In the genomic region with DNA sequence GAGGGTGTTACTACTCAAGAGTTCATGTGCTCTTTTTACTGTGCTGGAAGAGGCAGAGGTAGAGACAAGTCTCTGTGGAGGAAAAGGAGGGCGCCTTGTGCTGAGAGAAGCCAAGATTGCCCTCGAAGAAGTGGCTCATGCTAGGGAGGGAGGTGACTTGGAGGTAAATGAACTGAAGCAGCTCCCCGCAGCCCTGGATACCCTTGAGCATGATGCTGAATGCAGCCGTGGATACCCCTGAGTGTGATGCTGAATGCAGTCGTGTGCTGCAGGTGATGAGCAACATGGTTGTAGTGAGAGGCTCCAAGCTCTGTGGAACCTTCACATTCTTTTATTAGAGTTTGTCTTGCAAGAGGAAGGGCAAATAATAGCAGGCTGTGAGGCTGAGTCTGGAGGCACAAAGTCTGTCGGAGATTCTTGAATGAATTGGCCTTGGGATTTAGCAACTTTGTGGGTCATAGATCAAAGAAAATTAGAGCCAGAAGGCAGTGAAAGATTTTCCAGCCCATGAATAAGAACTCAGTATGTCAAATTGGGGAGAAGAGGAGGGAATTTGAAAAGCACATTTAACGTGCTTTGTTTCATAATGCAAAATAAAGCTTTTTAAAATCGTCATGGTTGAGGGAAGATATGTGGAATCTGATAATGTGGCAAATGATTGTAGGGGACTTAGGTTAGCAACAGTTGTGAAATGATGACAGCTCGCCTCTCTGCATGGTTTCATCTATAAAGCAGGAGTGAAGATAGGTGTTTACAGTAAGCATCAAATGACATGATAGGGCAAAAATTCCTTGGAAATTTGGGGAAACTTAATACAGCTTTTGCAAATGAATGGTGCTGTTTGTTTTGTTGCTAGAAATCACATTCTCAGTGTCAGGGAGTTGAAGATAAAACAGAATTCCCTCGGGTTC, we compare ENCODE assay signal across 1 cellular context.
TF ChIP-seq lines count a peak whose summit lies in the region.

No MANE protein-coding gene starts in this region.

TF ChIP-seq in GM23338, 12 proteins besides CTCF, POLR2A, EP300 and RAD21 (continued from another document):
- TF ChIP-seq, protein P1, sequence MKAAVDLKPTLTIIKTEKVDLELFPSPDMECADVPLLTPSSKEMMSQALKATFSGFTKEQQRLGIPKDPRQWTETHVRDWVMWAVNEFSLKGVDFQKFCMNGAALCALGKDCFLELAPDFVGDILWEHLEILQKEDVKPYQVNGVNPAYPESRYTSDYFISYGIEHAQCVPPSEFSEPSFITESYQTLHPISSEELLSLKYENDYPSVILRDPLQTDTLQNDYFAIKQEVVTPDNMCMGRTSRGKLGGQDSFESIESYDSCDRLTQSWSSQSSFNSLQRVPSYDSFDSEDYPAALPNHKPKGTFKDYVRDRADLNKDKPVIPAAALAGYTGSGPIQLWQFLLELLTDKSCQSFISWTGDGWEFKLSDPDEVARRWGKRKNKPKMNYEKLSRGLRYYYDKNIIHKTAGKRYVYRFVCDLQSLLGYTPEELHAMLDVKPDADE (IDR thresholded peaks at IDR 0.05): no peak
- TF ChIP-seq ZNF331 (CRISPR knock-in tag; IDR thresholded peaks at IDR 0.05; ENCODE audit: low read depth): no peak
- TF ChIP-seq STAT1 (IDR thresholded peaks at IDR 0.05; ENCODE audit: unreplicated experiment): no peak
- no peak for TF ChIP-seq CREB1 (CRISPR knock-in tag; IDR thresholded peaks at IDR 0.05; ENCODE audit: low read depth)
